ENCODE assay signal across 25 cellular contexts in the genomic region with DNA sequence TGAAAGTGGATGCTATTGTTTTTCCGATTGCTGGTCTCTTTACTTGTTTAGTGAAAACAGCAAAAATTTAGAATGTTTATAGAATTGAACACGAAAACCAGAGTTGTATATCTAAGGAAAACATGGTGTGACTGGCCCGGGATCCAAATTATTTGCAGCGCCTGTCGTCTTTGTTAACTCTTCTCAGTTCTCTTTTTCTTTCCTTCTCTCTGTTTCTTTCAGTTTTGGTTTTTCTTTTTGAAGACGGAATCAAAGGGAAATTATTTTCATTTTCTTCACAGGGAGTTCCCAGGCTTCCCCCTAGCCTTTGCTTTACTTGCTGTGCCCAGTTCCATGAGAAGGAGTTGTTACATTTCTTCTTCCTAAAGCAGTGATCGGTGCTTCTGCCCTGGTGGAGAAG.
DNase-seq lines count a peak whose midpoint lies in the region; ATAC-seq, FAIRE-seq and TF ChIP-seq lines count a peak whose summit lies in the region.
"Had no signal": no experiment of that assay in that cellular context is flagged by ENCODE, and none has a peak within 500 bp of the region (broad histone marks: within the 10 kb centered on the region; RNA-seq: fewer than 3 reads in every experiment).

No MANE protein-coding gene starts in this region.

- peaks cover 16% of the 10 kb centered on the region for H3K4me1 ChIP-seq in SJSA1 (replicated peaks)
- H3K4me1 ChIP-seq in naive thymus-derived CD4-positive, alpha-beta T cell (ENCODE audit: control insufficient read depth in 2 of 2, insufficient read depth in 2 of 2, low read length in 2 of 2), result no peaks in the 10 kb centered on the region
- H3K4me1 ChIP-seq: suprapubic skin had no signal

- no peak for TF ChIP-seq POLR2A in GM12891 (IDR thresholded peaks at IDR 0.05; ENCODE audit: low read depth, low read length)

- no peaks in the 10 kb centered on the region for H3K27me3 ChIP-seq in SJSA1 (replicated peaks)
- no peaks in the 10 kb centered on the region for H3K27me3 ChIP-seq in naive thymus-derived CD4-positive, alpha-beta T cell (ENCODE audit: control insufficient read depth in 2 of 2, insufficient read depth in 2 of 2, low read length in 2 of 2)
- H3K27me3 ChIP-seq: suprapubic skin had no signal

- no peaks in the 10 kb centered on the region; the same call in none of the 2 replicates for H3K36me3 ChIP-seq in SJSA1
- no peaks in the 10 kb centered on the region for H3K36me3 ChIP-seq in naive thymus-derived CD4-positive, alpha-beta T cell (ENCODE audit: control insufficient read depth in 2 of 3, insufficient read depth in 3 of 3, low read length in 3 of 3)
- H3K36me3 ChIP-seq: neutrophil, suprapubic skin had no signal

- H3K9me3 ChIP-seq in SJSA1 (replicated peaks), result peaks cover 9% of the 10 kb centered on the region
- no peaks in the 10 kb centered on the region for H3K9me3 ChIP-seq in naive thymus-derived CD4-positive, alpha-beta T cell (ENCODE audit: control insufficient read depth in 2 of 3, low read length in 3 of 3)
- H3K9me3 ChIP-seq: neutrophil, suprapubic skin had no signal

- H3K27me3 Mint-ChIP-seq in progenitor cell of endocrine pancreas, result no peaks in the 10 kb centered on the region
- peaks cover 0 to 40% (median 13%) of the 10 kb centered on the region in 5 donors for H3K27me3 Mint-ChIP-seq in naive thymus-derived CD4-positive, alpha-beta T cell
- H3K27me3 Mint-ChIP-seq in activated T-cell treated with anti-CD3 and anti-CD28 coated beads, Interleukin-2, amount 50 U/mL, for 24 hours, result peaks cover 22% of the 10 kb centered on the region

- no peak for ATAC-seq in naive thymus-derived CD4-positive, alpha-beta T cell
- ATAC-seq: left cardiac atrium, T-cell had no signal

- DNase-seq in GM12891 (ENCODE audit: insufficient read length, low spot score), result no peak
- DNase-seq in SJSA1 (ENCODE audit: low read depth in 1 of 2, low spot score in 2 of 2), result peak in 1 of 2 experiments; percentile 51
- no peak for DNase-seq in foreskin fibroblast
- DNase-seq in progenitor cell of endocrine pancreas (ENCODE audit: low spot score, unreplicated experiment), result no peak
- no peak for DNase-seq in naive thymus-derived CD4-positive, alpha-beta T cell
- DNase-seq in activated T-cell treated with anti-CD3 and anti-CD28 coated beads, Interleukin-2, amount 50 U/mL, for 24 hours, result no peak
- no peak for DNase-seq in mesenteric fat pad (ENCODE audit: low spot score)
- no peak for DNase-seq in DMS 273 treated with DMSO at 0.1 percent for 48 hours (lab: John Stamatoyannopoulos, UW)
- DNase-seq: activated CD4-positive, alpha-beta T cell treated with anti-CD3 and anti-CD28 coated beads, Interleukin-2, amount 50 U/mL, for 1 hour; activated effector memory CD4-positive, alpha-beta T cell treated with Interleukin-2 at 50 U/mL for 16 hours; CD4-positive, alpha-beta T cell; DMS153; left cardiac atrium; NCI-H187; NCI-H748 treated with DMSO at 0.1 percent for 48 hours; retina; SHP77; T-cell had no signal

- peaks cover 4% of the 10 kb centered on the region for H3K36me3 Mint-ChIP-seq in progenitor cell of endocrine pancreas (ENCODE audit: insufficient read depth)
- H3K36me3 Mint-ChIP-seq in naive thymus-derived CD4-positive, alpha-beta T cell, result no peaks in the 10 kb centered on the region
- no peaks in the 10 kb centered on the region for H3K36me3 Mint-ChIP-seq in activated T-cell treated with anti-CD3 and anti-CD28 coated beads, Interleukin-2, amount 50 U/mL, for 24 hours (ENCODE audit: low read depth)
- H3K36me3 Mint-ChIP-seq: T-cell had no signal

- TF ChIP-seq CTCF in foreskin fibroblast (IDR thresholded peaks at IDR 0.05; ENCODE audit: low read depth, low read length), result no peak
- TF ChIP-seq CTCF in progenitor cell of endocrine pancreas (IDR thresholded peaks at IDR 0.05; ENCODE audit: unreplicated experiment), result no peak

- POLR2A ChIA-PET in naive thymus-derived CD4-positive, alpha-beta T cell (lab: Charles Lee), result no interaction called here

- H3K9me3 Mint-ChIP-seq in progenitor cell of endocrine pancreas (ENCODE audit: low read depth), result no peaks in the 10 kb centered on the region
- peaks cover 0 to 12% (median 0%) of the 10 kb centered on the region in 11 donors for H3K9me3 Mint-ChIP-seq in naive thymus-derived CD4-positive, alpha-beta T cell
- no peaks in the 10 kb centered on the region for H3K9me3 Mint-ChIP-seq in activated T-cell treated with anti-CD3 and anti-CD28 coated beads, Interleukin-2, amount 50 U/mL, for 24 hours
- H3K9me3 Mint-ChIP-seq: CD4-positive, alpha-beta T cell; T-cell had no signal

- intact Hi-C loops in naive thymus-derived CD4-positive, alpha-beta T cell (cut with micrococcal nuclease), result no loop called here

- CTCF ChIA-PET in naive thymus-derived CD4-positive, alpha-beta T cell (lab: Charles Lee), result no interaction called here

- H3K27ac ChIP-seq in SJSA1, result peak overlapping the region; percentile 36
- H3K27ac ChIP-seq in naive thymus-derived CD4-positive, alpha-beta T cell (ENCODE audit: low read depth, low read length), result no peak overlapping the region
- H3K27ac ChIP-seq: KMS-11, neutrophil, suprapubic skin had no signal

- H3K4me3 Mint-ChIP-seq in progenitor cell of endocrine pancreas (ENCODE audit: low read depth), result no peak overlapping the region
- no peak overlapping the region for H3K4me3 Mint-ChIP-seq in naive thymus-derived CD4-positive, alpha-beta T cell
- no peak overlapping the region for H3K4me3 Mint-ChIP-seq in activated T-cell treated with anti-CD3 and anti-CD28 coated beads, Interleukin-2, amount 50 U/mL, for 24 hours
- H3K4me3 Mint-ChIP-seq: CD4-positive, alpha-beta T cell; dendritic cell treated with granulocyte-macrophage colony-stimulating factor and Interleukin-4, amounts not matched to agents 40 ng/mL and 50 ng/mL, for 4 days; T-cell had no signal

- FAIRE-seq in GM12891 (lab: Jason Lieb, UNC), result no peak
- FAIRE-seq: bronchial epithelial cell, G401.6, GM19239 had no signal

- H3K4me1 Mint-ChIP-seq in progenitor cell of endocrine pancreas (ENCODE audit: low read depth), result peaks cover 13% of the 10 kb centered on the region
- peaks cover 0 to 3% (median 0%) of the 10 kb centered on the region in 7 donors for H3K4me1 Mint-ChIP-seq in naive thymus-derived CD4-positive, alpha-beta T cell
- no peaks in the 10 kb centered on the region for H3K4me1 Mint-ChIP-seq in activated T-cell treated with anti-CD3 and anti-CD28 coated beads, Interleukin-2, amount 50 U/mL, for 24 hours (ENCODE audit: low read depth)
- H3K4me1 Mint-ChIP-seq: T-cell had no signal

- H3K27ac Mint-ChIP-seq in progenitor cell of endocrine pancreas, result peak overlapping the region; percentile 3
- no peak overlapping the region for H3K27ac Mint-ChIP-seq in naive thymus-derived CD4-positive, alpha-beta T cell
- no peak overlapping the region for H3K27ac Mint-ChIP-seq in activated T-cell treated with anti-CD3 and anti-CD28 coated beads, Interleukin-2, amount 50 U/mL, for 24 hours
- H3K27ac Mint-ChIP-seq: CD4-positive, alpha-beta T cell; dendritic cell treated with granulocyte-macrophage colony-stimulating factor and Interleukin-4, amounts not matched to agents 40 ng/mL and 50 ng/mL, for 4 days; T-cell had no signal

- H3K4me3 ChIP-seq in SJSA1, result peak overlapping the region; percentile 12
- peak overlapping the region; percentile 16 to 37 for H3K4me3 ChIP-seq in foreskin fibroblast (ENCODE audit: low read depth in 1 of 2, low read length in 2 of 2)
- no peak overlapping the region for H3K4me3 ChIP-seq in naive thymus-derived CD4-positive, alpha-beta T cell (ENCODE audit: low read length)
- H3K4me3 ChIP-seq: suprapubic skin had no signal

TF ChIP-seq in GM12891, 5 proteins besides CTCF, POLR2A, EP300 and RAD21:
- TF ChIP-seq SPI1 (IDR thresholded peaks at IDR 0.05; ENCODE audit: low read depth, low read length) (peak; percentile 26; the same call in 1 of the 2 replicates), PAX5 (IDR thresholded peaks at IDR 0.05; ENCODE audit: insufficient read depth, low read length, severe bottlenecking) (no peak)
